ENCODE assay signal across 27 cellular contexts in genomic region chr3:136544532-136544931, GRCh38.
DNase-seq lines count a peak whose midpoint lies in the region; ATAC-seq lines count a peak whose summit lies in the region.
"Had no signal": no experiment of that assay in that cellular context is flagged by ENCODE, and none has a peak within 500 bp of the region (broad histone marks: within the 10 kb centered on the region; RNA-seq: fewer than 3 reads in every experiment).

No MANE protein-coding gene starts in this region.

- H2AFZ ChIP-seq in trophoblast cell (ENCODE audit: insufficient read depth, low read length, poor library complexity), result no peak overlapping the region

- no peaks in the 10 kb centered on the region for H3K79me2 ChIP-seq in trophoblast cell (ENCODE audit: control insufficient read depth, insufficient read depth, low read length, poor library complexity)

- no peaks in the 10 kb centered on the region for H3K27me3 ChIP-seq in trophoblast cell (ENCODE audit: insufficient read depth, low read length)
- H3K27me3 ChIP-seq: body of pancreas, right lobe of liver, vagina had no signal

- H2AK5ac ChIP-seq in trophoblast cell (ENCODE audit: low read length), result no peak overlapping the region

- H4K12ac ChIP-seq in trophoblast cell (ENCODE audit: low read depth, low read length), result no peak overlapping the region

- no peaks in the 10 kb centered on the region for H3K4me1 ChIP-seq in trophoblast cell (ENCODE audit: control insufficient read depth in 1 of 2, insufficient read depth in 2 of 2, low read length in 2 of 2)
- H3K4me1 ChIP-seq: right lobe of liver, vagina had no signal

- no peak overlapping the region for H2BK12ac ChIP-seq in trophoblast cell (ENCODE audit: low read length)

- H3K18ac ChIP-seq in trophoblast cell (ENCODE audit: low read length), result no peak overlapping the region

- H3K14ac ChIP-seq in trophoblast cell (ENCODE audit: low read length), result no peak overlapping the region

- H4K91ac ChIP-seq in trophoblast cell (ENCODE audit: low read depth, low read length), result no peak overlapping the region

- no peak overlapping the region for H4K8ac ChIP-seq in trophoblast cell (ENCODE audit: low read depth, low read length)

- no peak overlapping the region for H2BK5ac ChIP-seq in trophoblast cell (ENCODE audit: low read depth, low read length, poor library complexity)

- no peak overlapping the region for H3K23ac ChIP-seq in trophoblast cell (ENCODE audit: low read length)

- H3K79me1 ChIP-seq in trophoblast cell (ENCODE audit: low read length), result no peaks in the 10 kb centered on the region

- peaks cover 0 to 3% of the 10 kb centered on the region in 2 experiments for H3K36me3 ChIP-seq in trophoblast cell (ENCODE audit: control insufficient read depth in 1 of 2, insufficient read depth in 2 of 2, low read length in 2 of 2)
- H3K36me3 ChIP-seq: right lobe of liver, thoracic aorta, vagina had no signal

- H2BK120ac ChIP-seq in trophoblast cell (ENCODE audit: insufficient read depth, low read length, poor library complexity), result no peak overlapping the region

- H3K4me2 ChIP-seq in trophoblast cell (ENCODE audit: low read length), result no peak overlapping the region

- H3K4ac ChIP-seq in trophoblast cell (ENCODE audit: low read depth, low read length), result no peak overlapping the region

- no peak overlapping the region for H3K4me3 ChIP-seq in trophoblast cell (ENCODE audit: low read depth, low read length)
- H3K4me3 ChIP-seq: body of pancreas, lung, right lobe of liver, thoracic aorta, vagina had no signal

- peak; percentile 21 for DNase-seq in EL
- DNase-seq in NCI-H82 (lab: John Stamatoyannopoulos, UW), result peak; percentile 70
- peak; percentile 14 for DNase-seq in fibroblast of gingiva (ENCODE audit: low read depth)
- DNase-seq in trophoblast cell, result peak; percentile 5 to 44
- no peak for DNase-seq in SHP77 treated with DMSO at 0.1 percent for 48 hours (lab: John Stamatoyannopoulos, UW)
- DNase-seq in DMS114 treated with DMSO at 0.1 percent for 48 hours (lab: John Stamatoyannopoulos, UW; ENCODE audit: unreplicated experiment), result no peak
- DNase-seq: activated CD4-positive, alpha-beta T cell treated with anti-CD3 and anti-CD28 coated beads for 4 hours; activated CD8-positive, alpha-beta memory T cell treated with anti-CD3 and anti-CD28 coated beads for 24 hours; activated gamma-delta T cell treated with Interleukin-2 at 50 U/mL for 16 hours; activated naive CD8-positive, alpha-beta T cell treated with anti-CD3 and anti-CD28 coated beads, Interleukin-2, amount 50 U/mL, for 24 hours; activated T-cell treated with anti-CD3 and anti-CD28 coated beads, Interleukin-2, amount 50 U/mL, for 24 hours; body of pancreas; CD4-positive, CD25-positive, alpha-beta regulatory T cell; effector CD4-positive, alpha-beta T cell; erythroblast; GF-D8; NCI-H1417 treated with DMSO at 0.1 percent for 48 hours; NCI-H2107; NCI-H446 treated with DMSO at 0.1 percent for 48 hours; NK-92 treated with Interleukin-12 subunit alpha and Interleukin-12 subunit beta, amount 100 ng/mL, for 24 hours; posterior cingulate gyrus; right lobe of liver; stimulated activated naive CD8-positive, alpha-beta T cell treated with anti-CD3 and anti-CD28 coated beads, Interleukin-15, Interleukin-2, amounts not matched to agents 100 U/mL and 50 U/mL, for 24 hours had no signal

- H3K27ac ChIP-seq in trophoblast cell (ENCODE audit: low read depth, low read length), result no peak overlapping the region
- H3K27ac ChIP-seq: body of pancreas, right lobe of liver, thoracic aorta, vagina had no signal

- H3K9ac ChIP-seq in trophoblast cell (ENCODE audit: low read length), result no peak overlapping the region

- no CpG with 5 or more reads among the region's 3 CpGs for WGBS in trophoblast cell (ENCODE audit: extremely low coverage, insufficient coverage, insufficient read length)

- no peaks in the 10 kb centered on the region for H3K9me3 ChIP-seq in trophoblast cell (ENCODE audit: insufficient read depth, low read depth, low read length)
- H3K9me3 ChIP-seq: body of pancreas, right lobe of liver, thoracic aorta, vagina had no signal

- no peak for ATAC-seq in GM19324 (IDR thresholded peaks at IDR 0.05; ENCODE audit: low FRiP score, unreplicated experiment)
- ATAC-seq: activated naive CD8-positive, alpha-beta T cell treated with anti-CD3 and anti-CD28 coated beads, Interleukin-2, amount 50 U/mL, for 24 hours; body of pancreas; right lobe of liver; stimulated activated naive CD8-positive, alpha-beta T cell treated with anti-CD3 and anti-CD28 coated beads, Interleukin-15, Interleukin-2, amounts not matched to agents 100 U/mL and 50 U/mL, for 24 hours had no signal

Comparison
In these comparisons a context has a peak if more than half of its experiments do, and no peak if none do; other contexts are left out.
1. DNase-seq: peak in EL (single experiment), NCI-H82 (single experiment), fibroblast of gingiva (single experiment) and trophoblast cell (2 of 2); none in SHP77 treated with DMSO at 0.1 percent for 48 hours (single experiment) and DMS114 treated with DMSO at 0.1 percent for 48 hours (single experiment).